20 cellular contexts compared by ENCODE assay signal in the genomic region with DNA sequence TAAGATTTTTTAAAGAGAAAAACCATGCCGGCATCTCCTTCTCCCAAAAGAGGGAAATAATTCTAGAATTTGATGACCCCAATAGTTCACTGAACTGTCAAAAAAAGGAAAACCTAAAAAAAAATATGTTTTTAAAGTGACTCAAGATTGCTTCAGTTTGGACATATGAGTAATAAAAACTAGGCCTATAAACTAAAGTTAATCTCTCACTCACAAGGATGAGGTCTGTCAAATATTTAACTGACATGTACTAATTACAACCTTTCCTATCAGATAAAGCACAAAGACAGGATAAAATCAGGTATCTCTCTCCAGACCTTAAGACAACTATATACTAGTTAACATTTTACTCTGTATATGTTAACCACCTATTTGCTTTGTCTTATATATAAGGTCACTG.
DNase-seq lines count a peak whose midpoint lies in the region; ATAC-seq, FAIRE-seq and TF ChIP-seq lines count a peak whose summit lies in the region.
"Had no signal": no experiment of that assay in that cellular context is flagged by ENCODE, and none has a peak within 500 bp of the region (broad histone marks: within the 10 kb centered on the region; RNA-seq: fewer than 3 reads in every experiment).

No MANE protein-coding gene starts in this region.

- peaks cover 0 to 7% of the 10 kb centered on the region in 2 donors for H3K9me3 Mint-ChIP-seq in stimulated activated naive B cell treated with anti-CD40 and anti-IgM and Interleukin-4, amounts not matched to agents 10 μg/mL and 1 μg/mL and 100 μg/mL, for 72 hours

- H3K4me2 ChIP-seq in mesenchymal stem cell (ENCODE audit: low read length, poor library complexity, severe bottlenecking) (no peak overlapping the region), GM23248 (ENCODE audit: unreplicated experiment) (no peak overlapping the region)
- H3K4me2 ChIP-seq: A549, BLaER1 had no signal

- H3K27me3 ChIP-seq in mesenchymal stem cell (ENCODE audit: control insufficient read depth in 1 of 2, insufficient read depth in 1 of 2, low read length in 2 of 2) (no peaks in the 10 kb centered on the region), GM23248 (replicated peaks; ENCODE audit: insufficient read depth) (no peaks in the 10 kb centered on the region)
- H3K27me3 ChIP-seq: BLaER1 had no signal

- no peak overlapping the region for H2BK120ac ChIP-seq in mesenchymal stem cell (ENCODE audit: low read depth, low read length)

- H4K20me1 ChIP-seq in GM23248 (ENCODE audit: insufficient read depth), result no peaks in the 10 kb centered on the region
- H4K20me1 ChIP-seq: BLaER1 had no signal

- no peak overlapping the region for H2AK5ac ChIP-seq in mesenchymal stem cell (ENCODE audit: low read length, severe bottlenecking)

- H3K9me3 ChIP-seq in kidney (ENCODE audit: control insufficient read depth in 1 of 2, low read length in 2 of 2), result no peaks in the 10 kb centered on the region
- no peaks in the 10 kb centered on the region for H3K9me3 ChIP-seq in mesenchymal stem cell (ENCODE audit: control insufficient read depth, low read length)
- no peaks in the 10 kb centered on the region for H3K9me3 ChIP-seq in GM23248 (ENCODE audit: low read depth)
- H3K9me3 ChIP-seq: A549, BLaER1 had no signal

- H3K4me3 Mint-ChIP-seq in stimulated activated naive B cell treated with anti-CD40 and anti-IgM and Interleukin-4, amounts not matched to agents 10 μg/mL and 1 μg/mL and 100 μg/mL, for 72 hours, result no peak overlapping the region
- H3K4me3 Mint-ChIP-seq: CD14-positive monocyte; CD4-positive, alpha-beta memory T cell; H9 had no signal

- FAIRE-seq in RCC 7860 (lab: Jason Lieb, UNC), result peak; percentile 96
- FAIRE-seq in kidney (lab: Jason Lieb, UNC), result peak; percentile 19
- FAIRE-seq: A549, H1, HTR-8/SVneo had no signal

- no peaks in the 10 kb centered on the region for H3K4me1 ChIP-seq in kidney (ENCODE audit: control insufficient read depth in 1 of 2, insufficient read depth in 1 of 2, low read depth in 1 of 2, low read length in 2 of 2)
- peaks cover 3% of the 10 kb centered on the region for H3K4me1 ChIP-seq in mesenchymal stem cell (ENCODE audit: control insufficient read depth, insufficient read depth, low read depth, low read length)
- no peaks in the 10 kb centered on the region for H3K4me1 ChIP-seq in GM23248 (ENCODE audit: insufficient read depth)
- H3K4me1 ChIP-seq: A549, BLaER1 had no signal

- WGBS in mesenchymal stem cell, result no CpG with 5 or more reads among the region's 1 CpG
- 59 to 62% methylated on average over 1 of the region's 1 CpG for WGBS in GM23248 (ENCODE audit: low coverage in 1 of 2, low lambda C conversion rate in 2 of 2, missing lambda C conversion rate in 2 of 2), 2 experiments
- 98 to 100% methylated on average over 1 of the region's 1 CpG for WGBS in lower leg skin, 2 donors

- no peak overlapping the region for H2BK5ac ChIP-seq in mesenchymal stem cell (ENCODE audit: low read depth, low read length, poor library complexity, severe bottlenecking)

- H3K4me3 ChIP-seq in kidney (ENCODE audit: low read length in 2 of 2) (no peak overlapping the region), mesenchymal stem cell (ENCODE audit: insufficient read depth in 1 of 2, low read depth in 1 of 2, low read length in 2 of 2) (no peak overlapping the region), GM23248 (no peak overlapping the region), lower leg skin (ENCODE audit: low read depth, poor library complexity, severe bottlenecking) (no peak overlapping the region)
- H3K4me3 ChIP-seq: A549, BLaER1 had no signal

- H3K27me3 Mint-ChIP-seq in stimulated activated naive B cell treated with anti-CD40 and anti-IgM and Interleukin-4, amounts not matched to agents 10 μg/mL and 1 μg/mL and 100 μg/mL, for 72 hours, result no peaks in the 10 kb centered on the region
- H3K27me3 Mint-ChIP-seq: CD4-positive, alpha-beta memory T cell had no signal

- peak; percentile 19 for DNase-seq in ACHN
- DNase-seq in RCC 7860 (ENCODE audit: low spot score), result peak; percentile 36
- DNase-seq in kidney, result no peak
- DNase-seq in mesenchymal stem cell, result no peak
- DNase-seq in GM23248, result no peak
- no peak for DNase-seq in stimulated activated naive B cell treated with anti-CD40 and anti-IgM and Interleukin-4, amounts not matched to agents 10 μg/mL and 1 μg/mL and 100 μg/mL, for 72 hours
- no peak for DNase-seq in lower leg skin (ENCODE audit: low spot score in 2 of 2)
- DNase-seq in GOT3 (lab: John Stamatoyannopoulos, UW), result no peak
- DNase-seq: Calu3; CD4-positive, alpha-beta memory T cell; DMS79 treated with DMSO at 0.1 percent for 48 hours; GF-D8; H9; IMR-90 had no signal

- H3K14ac ChIP-seq in mesenchymal stem cell (ENCODE audit: low read length in 2 of 2), result no peak overlapping the region

- no peaks in the 10 kb centered on the region for H3F3A ChIP-seq in GM23248 (ENCODE audit: insufficient read depth)

- in situ Hi-C loops in ACHN (cut with HindIII; ENCODE audit: low pct_ligation_motif_present, low pct_unique_long_range_greater_than_20kb, low sequenced_read_pairs) (no loop called here), GM23248 (cut with MboI) (no loop called here)

- ATAC-seq in stimulated activated naive B cell treated with anti-CD40 and anti-IgM and Interleukin-4, amounts not matched to agents 10 μg/mL and 1 μg/mL and 100 μg/mL, for 72 hours (replicated peaks), result no peak
- ATAC-seq: A549 had no signal

- H2BK15ac ChIP-seq in mesenchymal stem cell (ENCODE audit: low read depth, poor library complexity, severe bottlenecking), result no peak overlapping the region

- H3K9me2 ChIP-seq in GM23248 (ENCODE audit: insufficient read depth), result no peaks in the 10 kb centered on the region

- TF ChIP-seq CTCF in kidney (IDR thresholded peaks at IDR 0.05; ENCODE audit: borderline replicate concordance, extremely low read depth, insufficient read depth) (no peak), lower leg skin (IDR thresholded peaks at IDR 0.05) (no peak)

- H3K36me3 ChIP-seq in kidney (ENCODE audit: control insufficient read depth in 1 of 2, insufficient read depth in 2 of 2, low read length in 2 of 2), result no peaks in the 10 kb centered on the region
- H3K36me3 ChIP-seq in mesenchymal stem cell (ENCODE audit: control insufficient read depth in 1 of 2, insufficient read depth in 2 of 2, low read depth in 1 of 2, low read length in 2 of 2), result no peaks in the 10 kb centered on the region
- no peaks in the 10 kb centered on the region for H3K36me3 ChIP-seq in GM23248 (ENCODE audit: low read depth)
- H3K36me3 ChIP-seq: BLaER1 had no signal

- no peaks in the 10 kb centered on the region for H3K79me1 ChIP-seq in mesenchymal stem cell (replicated peaks; ENCODE audit: low read length, poor library complexity, severe bottlenecking)

- no peak overlapping the region for H3K4ac ChIP-seq in mesenchymal stem cell (ENCODE audit: low read depth in 1 of 2, low read length in 2 of 2)

- no peak overlapping the region for H2BK12ac ChIP-seq in mesenchymal stem cell (ENCODE audit: low read length in 2 of 2)

- no peak overlapping the region for H4K8ac ChIP-seq in mesenchymal stem cell (ENCODE audit: low read length)

- H3K4me1 Mint-ChIP-seq in stimulated activated naive B cell treated with anti-CD40 and anti-IgM and Interleukin-4, amounts not matched to agents 10 μg/mL and 1 μg/mL and 100 μg/mL, for 72 hours, result no peaks in the 10 kb centered on the region
- H3K4me1 Mint-ChIP-seq: CD14-positive monocyte; CD4-positive, alpha-beta memory T cell had no signal

- no peak for TF ChIP-seq POLR2A in lower leg skin (IDR thresholded peaks at IDR 0.05)

- no peak overlapping the region for H3K18ac ChIP-seq in mesenchymal stem cell (ENCODE audit: low read depth in 1 of 2, low read length in 2 of 2)

- no peak overlapping the region for H3K27ac Mint-ChIP-seq in stimulated activated naive B cell treated with anti-CD40 and anti-IgM and Interleukin-4, amounts not matched to agents 10 μg/mL and 1 μg/mL and 100 μg/mL, for 72 hours
- H3K27ac Mint-ChIP-seq: CD14-positive monocyte; CD4-positive, alpha-beta memory T cell; H9 had no signal

- H3K79me2 ChIP-seq in GM23248 (ENCODE audit: insufficient read depth), result no peaks in the 10 kb centered on the region

- no peak overlapping the region for H3K23ac ChIP-seq in mesenchymal stem cell (ENCODE audit: low read length in 2 of 2)

- H3K9ac ChIP-seq in kidney (ENCODE audit: low read length in 2 of 2) (no peak overlapping the region), mesenchymal stem cell (ENCODE audit: low read length) (no peak overlapping the region), GM23248 (no peak overlapping the region)
- H3K9ac ChIP-seq: BLaER1 had no signal

- no peak overlapping the region for H2AFZ ChIP-seq in mesenchymal stem cell (ENCODE audit: low read depth, low read length)
- H2AFZ ChIP-seq in GM23248, result no peak overlapping the region

- H3K27ac ChIP-seq in kidney (ENCODE audit: low read depth in 2 of 2, low read length in 2 of 2), result no peak overlapping the region
- H3K27ac ChIP-seq in mesenchymal stem cell (ENCODE audit: low read length, poor library complexity, severe bottlenecking), result peak overlapping the region; percentile 78
- no peak overlapping the region for H3K27ac ChIP-seq in GM23248
- H3K27ac ChIP-seq: 22Rv1, A549, BLaER1 had no signal

- intact Hi-C loops in kidney (cut with DNase I), result no loop called here
- intact Hi-C loops in lower leg skin (cut with DNase I; ENCODE audit: low total_unique reads), result no loop called here

- no peak overlapping the region for H4K91ac ChIP-seq in mesenchymal stem cell (ENCODE audit: low read length)

- no peaks in the 10 kb centered on the region for H3K36me3 Mint-ChIP-seq in stimulated activated naive B cell treated with anti-CD40 and anti-IgM and Interleukin-4, amounts not matched to agents 10 μg/mL and 1 μg/mL and 100 μg/mL, for 72 hours
- H3K36me3 Mint-ChIP-seq: CD14-positive monocyte; CD4-positive, alpha-beta memory T cell had no signal

Comparison
In these comparisons a context has a peak if more than half of its experiments do, and no peak if none do; other contexts are left out.
1. DNase-seq: peak in ACHN (single experiment) and RCC 7860 (single experiment); none in kidney (single experiment), mesenchymal stem cell (single experiment), GM23248 (single experiment), stimulated activated naive B cell treated with anti-CD40 and anti-IgM and Interleukin-4, amounts not matched to agents 10 μg/mL and 1 μg/mL and 100 μg/mL, for 72 hours (single experiment), lower leg skin (0 of 2) and GOT3 (single experiment).